11 cellular contexts compared by ENCODE assay signal in the genomic region with DNA sequence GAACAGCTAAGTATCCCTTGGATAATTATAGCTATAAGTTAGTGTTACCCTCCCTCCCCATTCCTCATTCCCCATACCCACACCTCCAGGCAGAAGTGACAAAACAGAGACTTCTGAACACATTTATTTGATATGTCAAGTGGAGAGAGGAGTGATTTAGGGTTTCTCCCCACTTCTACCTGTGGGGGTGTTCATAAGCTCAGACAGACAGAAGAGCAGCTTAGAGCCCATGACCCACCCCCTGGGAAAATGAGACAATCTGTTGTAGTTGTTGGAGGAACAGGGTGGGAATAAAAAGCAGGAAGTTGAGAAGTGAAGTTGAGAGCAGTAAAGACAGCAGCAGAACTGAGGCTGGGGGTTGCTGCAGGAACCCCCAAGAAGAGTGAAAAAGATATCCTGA. TPM values are rescaled to one million over a fixed set of nuclear protein-coding genes. Genes with fewer than 3 reads are reported as not detected.
DNase-seq lines count a peak whose midpoint lies in the region; ATAC-seq and TF ChIP-seq lines count a peak whose summit lies in the region.
"Had no signal": no experiment of that assay in that cellular context is flagged by ENCODE, and none has a peak within 500 bp of the region (broad histone marks: within the 10 kb centered on the region; RNA-seq: fewer than 3 reads in every experiment).

No MANE protein-coding gene starts in this region.

- H3K27ac ChIP-seq in WERI-Rb-1 (no peak overlapping the region), thoracic aorta (peak overlapping the region; percentile 93 to 96)

- H3K9me3 ChIP-seq in WERI-Rb-1 (ENCODE audit: severe bottlenecking) (no peaks in the 10 kb centered on the region), iPS-15b (ENCODE audit: control insufficient read depth, insufficient read depth, low read length) (no peaks in the 10 kb centered on the region), thoracic aorta (no peaks in the 10 kb centered on the region)

- H3K9me3 Mint-ChIP-seq in activated naive CD4-positive, alpha-beta T cell treated with anti-CD3 and anti-CD28 coated beads, Interleukin-2, amount 10 ng/mL, durations not matched to agents 7 days and 5 days, result no peaks in the 10 kb centered on the region

- H3K36me3 ChIP-seq in WERI-Rb-1 (no peaks in the 10 kb centered on the region; the same call in 1 of the 2 replicates), iPS-15b (ENCODE audit: control insufficient read depth, insufficient read depth, low read length) (no peaks in the 10 kb centered on the region), thoracic aorta (no peaks in the 10 kb centered on the region)

- H3K4me1 ChIP-seq in iPS-15b (ENCODE audit: control insufficient read depth, insufficient read depth, low read length), result peaks cover 10% of the 10 kb centered on the region
- peaks cover 38 to 56% of the 10 kb centered on the region in 2 donors for H3K4me1 ChIP-seq in thoracic aorta (ENCODE audit: control insufficient read depth in 1 of 2, low read depth in 2 of 2)

- peaks cover 81% of the 10 kb centered on the region for H3K4me1 Mint-ChIP-seq in activated naive CD4-positive, alpha-beta T cell treated with anti-CD3 and anti-CD28 coated beads, Interleukin-2, amount 10 ng/mL, durations not matched to agents 7 days and 5 days

- H3K36me3 Mint-ChIP-seq in activated naive CD4-positive, alpha-beta T cell treated with anti-CD3 and anti-CD28 coated beads, Interleukin-2, amount 10 ng/mL, durations not matched to agents 7 days and 5 days, result no peaks in the 10 kb centered on the region

- peaks cover 28% of the 10 kb centered on the region for H3K27me3 Mint-ChIP-seq in activated naive CD4-positive, alpha-beta T cell treated with anti-CD3 and anti-CD28 coated beads, Interleukin-2, amount 10 ng/mL, durations not matched to agents 7 days and 5 days

- TF ChIP-seq CTCF in WERI-Rb-1 (IDR thresholded peaks at IDR 0.05; ENCODE audit: low read depth, low read length) (no peak), thoracic aorta (IDR thresholded peaks at IDR 0.05) (no peak)

- H3K27me3 ChIP-seq in WERI-Rb-1 (ENCODE audit: insufficient read depth, low read depth, severe bottlenecking) (no peaks in the 10 kb centered on the region), iPS-15b (ENCODE audit: control insufficient read depth, insufficient read depth, low read length) (peaks cover 86% of the 10 kb centered on the region), thoracic aorta (replicated peaks; ENCODE audit: insufficient read depth) (no peaks in the 10 kb centered on the region)

- peak overlapping the region; percentile 2 for H3K27ac Mint-ChIP-seq in activated naive CD4-positive, alpha-beta T cell treated with anti-CD3 and anti-CD28 coated beads, Interleukin-2, amount 10 ng/mL, durations not matched to agents 7 days and 5 days

- CTCF ChIA-PET in activated naive CD4-positive, alpha-beta T cell treated with anti-CD3 and anti-CD28 coated beads, Interleukin-2, amount 10 ng/mL, durations not matched to agents 7 days and 5 days (lab: Charles Lee), result interaction anchor here (1.2 to 2.5 kb wide), 2 partner anchors 19 to 32 kb away, joined by 3 to 13 read pairs; partner anchors contain the start of gene RBM8A

- DNase-seq in activated naive CD4-positive, alpha-beta T cell treated with anti-CD3 and anti-CD28 coated beads, Interleukin-2, amount 10 ng/mL, durations not matched to agents 7 days and 5 days, result no peak
- DNase-seq in activated naive CD4-positive, alpha-beta T cell treated with anti-CD3 and anti-CD28 coated beads, Interleukin-2, amount 50 U/mL, for 16 hours, result no peak
- DNase-seq in WERI-Rb-1, result no peak
- no peak for DNase-seq in thoracic aorta (ENCODE audit: low spot score)
- DNase-seq in stimulated activated CD4-positive, alpha-beta T cell treated with anti-CD3 and anti-CD28 coated beads, Interleukin-4, amount 100 ng/mL, for 1 hour, result no peak
- DNase-seq: kidney glomerular epithelial cell; NCI-H1092; stimulated activated CD4-positive, alpha-beta T cell treated with anti-CD3 and anti-CD28 coated beads, Interleukin-1b, Interleukin-23, amount 100 ng/mL, for 48 hours had no signal

- ATAC-seq in thoracic aorta (ENCODE audit: insufficient number of reproducible peaks, low FRiP score, low read depth), result no peak
- no peak for ATAC-seq in GM21737 (IDR thresholded peaks at IDR 0.05; ENCODE audit: unreplicated experiment)
- no peak for ATAC-seq in HG03342 (IDR thresholded peaks at IDR 0.05; ENCODE audit: unreplicated experiment)

- peak overlapping the region; percentile 75; the same call in 1 of the 2 replicates for H3K4me3 ChIP-seq in WERI-Rb-1 (ENCODE audit: low read depth, low read length)
- peak overlapping the region; percentile 88 for H3K4me3 ChIP-seq in iPS-15b (ENCODE audit: low read depth, low read length)
- H3K4me3 ChIP-seq in thoracic aorta, result no peak overlapping the region

- H3K9ac ChIP-seq in iPS-15b (ENCODE audit: low read depth, low read length), result no peak overlapping the region

- H3K4me3 Mint-ChIP-seq in activated naive CD4-positive, alpha-beta T cell treated with anti-CD3 and anti-CD28 coated beads, Interleukin-2, amount 10 ng/mL, durations not matched to agents 7 days and 5 days, result peak overlapping the region; percentile 54

RNA-seq across cellular contexts. Expression of gene LIX1L, which starts 1.5 kb away (rescaled TPM):
- 10 to 100 TPM; 45.4 to 49.5 TPM for total RNA-seq in thoracic aorta

RNA-seq across cellular contexts. Expression of gene ANKRD34A, which starts 5.0 kb away (rescaled TPM):
- total RNA-seq in thoracic aorta, result 1 to 10 TPM; 1.1 TPM

RNA-seq across cellular contexts. Expression of gene POLR3GL, which starts 5.2 kb away (rescaled TPM):
- 10 to 100 TPM; 16.9 TPM for total RNA-seq in thoracic aorta

RNA-seq across cellular contexts. Expression of gene RBM8A, which starts 32.0 kb away (rescaled TPM):
- total RNA-seq in thoracic aorta, result 100 to 1,000 TPM in 1 of 2 donors, 10 to 100 TPM in 1; 37.8 to 151 TPM

RNA-seq across cellular contexts. Expression of gene TXNIP, which starts 37.0 kb away (rescaled TPM):
- total RNA-seq in thoracic aorta, result 100 to 1,000 TPM; 423 to 622 TPM
